In genomic region chr4:55125087-55125721, GRCh38 we compare ENCODE assay signal across 8 cellular contexts. TPM values are rescaled to one million over a fixed set of nuclear protein-coding genes. Genes with fewer than 3 reads are reported as not detected.
DNase-seq lines count a peak whose midpoint lies in the region; ATAC-seq and TF ChIP-seq lines count a peak whose summit lies in the region.

Gene KDR (minus strand): TSS chr4:55125595. CDS start chr4:55125293, 302 bp downstream.

- H3K4me3 ChIP-seq in fibroblast of villous mesenchyme (ENCODE audit: low read depth, low read length) = peak within 1 kb of the TSS; percentile 59

- CTCF ChIA-PET in RWPE1 (lab: Yijun Ruan, JAX) = no interaction called here

- POLR2A ChIA-PET in RWPE1 (lab: Yijun Ruan, JAX; ENCODE audit: low non-redundant PET) = no interaction called here

- no peak for TF ChIP-seq CTCF in RWPE1 (conservative IDR thresholded peaks at IDR 0.05; ENCODE audit: low read depth)
- TF ChIP-seq CTCF in fibroblast of villous mesenchyme (IDR thresholded peaks at IDR 0.05; ENCODE audit: insufficient read depth, low read depth, low read length) = no peak

- no peak for ATAC-seq in GM21390 (IDR thresholded peaks at IDR 0.05; ENCODE audit: unreplicated experiment)
- no peak for ATAC-seq in HG02973 (IDR thresholded peaks at IDR 0.05; ENCODE audit: unreplicated experiment)

- DNase-seq in D341Med (ENCODE audit: low spot score) = peak; percentile 45
- DNase-seq in RWPE1 (ENCODE audit: low spot score) = peak; percentile 27
- DNase-seq in fibroblast of villous mesenchyme (ENCODE audit: low read depth) = peak; percentile 16
- DNase-seq in occipital lobe (lab: John Stamatoyannopoulos, UW) = no peak
- DNase-seq in activated CD8-positive, alpha-beta memory T cell treated with anti-CD3 and anti-CD28 coated beads for 24 hours = no peak
- DNase-seq in stimulated activated naive CD4-positive, alpha-beta T cell treated with Interleukin-2 at 50 U/mL for 16 hours (lab: John Stamatoyannopoulos, UW) = no peak

- no peak within 1 kb of the TSS for H3K27ac ChIP-seq in RWPE1

RNA-seq across cellular contexts. Expression of gene KDR, which starts in this region (rescaled TPM):
- total RNA-seq in fibroblast of villous mesenchyme (0.86 and 1.9 TPM in 2 replicates), occipital lobe (13.7 TPM)

Comparison
In these comparisons a context has a peak if more than half of its experiments do, and no peak if none do; other contexts are left out.
1. DNase-seq: peak in D341Med (single experiment), RWPE1 (single experiment) and fibroblast of villous mesenchyme (single experiment); none in occipital lobe (single experiment), activated CD8-positive, alpha-beta memory T cell treated with anti-CD3 and anti-CD28 coated beads for 24 hours (single experiment) and stimulated activated naive CD4-positive, alpha-beta T cell treated with Interleukin-2 at 50 U/mL for 16 hours (single experiment).